1 cellular context compared by ENCODE assay signal in genomic region chr17:75764417-75764710, GRCh38.
TF ChIP-seq lines count a peak whose summit lies in the region.

No MANE protein-coding gene starts in this region.

TF ChIP-seq in HepG2, 621 proteins besides CTCF, POLR2A, EP300 and RAD21 (continued from another document):
- peak; percentile 64 for TF ChIP-seq ZNF407 (CRISPR knock-in tag; IDR thresholded peaks at IDR 0.05; ENCODE audit: not compliant biosample characterization)
- no peak for TF ChIP-seq ZNF75D (CRISPR knock-in tag; IDR thresholded peaks at IDR 0.05; ENCODE audit: borderline replicate concordance)
- TF ChIP-seq DMAP1 (CRISPR knock-in tag; IDR thresholded peaks at IDR 0.05), result peak; percentile 39
- TF ChIP-seq ZFYVE20 (CRISPR knock-in tag; IDR thresholded peaks at IDR 0.05; ENCODE audit: borderline replicate concordance, low read depth), result no peak
- no peak for TF ChIP-seq ZNF790 (CRISPR knock-in tag; IDR thresholded peaks at IDR 0.05; ENCODE audit: borderline replicate concordance)
- no peak for TF ChIP-seq ZNF260 (CRISPR knock-in tag; IDR thresholded peaks at IDR 0.05; ENCODE audit: borderline replicate concordance, low read depth)
